Comparison of ENCODE assay signal across 34 cellular contexts in the genomic region with DNA sequence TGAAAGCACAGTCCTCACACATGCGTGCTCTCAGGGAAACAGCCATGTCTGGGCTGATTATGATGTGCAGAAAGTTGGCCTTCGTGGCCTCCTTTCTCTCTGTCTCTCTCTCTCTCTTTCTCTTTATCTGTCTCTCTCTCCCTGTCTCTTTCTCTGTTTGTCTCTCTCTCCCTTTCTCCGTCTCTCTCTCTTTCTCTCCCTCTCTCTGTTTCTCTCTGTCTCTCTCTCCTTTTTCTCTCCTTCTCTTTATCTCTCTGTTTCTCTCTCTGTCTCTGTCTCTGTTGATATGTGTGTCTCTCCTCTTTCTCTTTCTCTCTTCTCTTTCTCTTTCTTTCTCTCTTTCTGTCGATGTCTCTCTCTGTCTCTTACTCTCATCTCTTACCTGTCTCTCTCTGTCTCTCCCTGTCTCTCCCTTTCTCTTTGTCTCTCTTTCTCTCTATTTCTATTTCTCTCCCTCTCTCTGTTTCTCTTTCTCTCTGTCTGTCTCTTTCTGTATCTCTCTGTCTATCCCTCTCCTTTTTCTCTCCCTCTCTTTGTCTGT.
"Had no signal": no experiment of that assay in that cellular context is flagged by ENCODE, and none has a peak within 500 bp of the region (broad histone marks: within the 10 kb centered on the region; RNA-seq: fewer than 3 reads in every experiment).

No MANE protein-coding gene starts in this region.

- H3K4me3 ChIP-seq: ascending aorta, breast epithelium, cardiac muscle cell, esophagus squamous epithelium, gastroesophageal sphincter had no signal

- H3K27ac ChIP-seq: ascending aorta, breast epithelium, cardiac muscle cell, epithelial cell of prostate, esophagus squamous epithelium, gastroesophageal sphincter had no signal

- H3K27me3 ChIP-seq: ascending aorta, breast epithelium had no signal

- H3K36me3 Mint-ChIP-seq: activated naive CD4-positive, alpha-beta T cell treated with anti-CD3 and anti-CD28 coated beads, Interleukin-2, amount 10 ng/mL, durations not matched to agents 7 days and 5 days; activated naive CD8-positive, alpha-beta T cell treated with anti-CD3 and anti-CD28 coated beads, Interleukin-2, amount 10 ng/mL, durations not matched to agents 7 days and 5 days; brain had no signal

- ATAC-seq: activated CD8-positive, alpha-beta memory T cell treated with anti-CD3 and anti-CD28 coated beads, Interleukin-2, amount 10 ng/mL, durations not matched to agents 7 days and 5 days; activated naive CD4-positive, alpha-beta T cell treated with anti-CD3 and anti-CD28 coated beads, Interleukin-2, amount 50 U/mL, for 72 hours; activated T-cell treated with anti-CD3 and anti-CD28 coated beads, Interleukin-2, amount 50 U/mL, for 72 hours; gastroesophageal sphincter; T-helper 17 cell had no signal

- H3K27ac Mint-ChIP-seq: activated CD4-positive, alpha-beta memory T cell treated with anti-CD3 and anti-CD28 coated beads, Interleukin-2, amount 10 ng/mL, durations not matched to agents 7 days and 5 days; activated CD4-positive, alpha-beta T cell treated with anti-CD3 and anti-CD28 coated beads, Interleukin-2, amount 10 ng/mL, durations not matched to agents 7 days and 5 days; activated CD8-positive, alpha-beta memory T cell treated with anti-CD3 and anti-CD28 coated beads, Interleukin-2, amount 10 ng/mL, durations not matched to agents 7 days and 5 days; activated naive CD4-positive, alpha-beta T cell treated with anti-CD3 and anti-CD28 coated beads, Interleukin-2, amount 10 ng/mL, durations not matched to agents 7 days and 5 days; activated naive CD8-positive, alpha-beta T cell treated with anti-CD3 and anti-CD28 coated beads, Interleukin-2, amount 10 ng/mL, durations not matched to agents 7 days and 5 days; activated T-cell treated with anti-CD3 and anti-CD28 coated beads, Interleukin-2, amount 50 U/mL, for 24 hours; activated T-cell treated with anti-CD3 and anti-CD28 coated beads, Interleukin-2, amount 50 U/mL, for 72 hours; brain; T-helper 17 cell; T-helper 2 cell treated with Interferon-gamma antibody and Interleukin-4, amounts not matched to agents 5 μg/mL and 100 μg/mL, for 36 hours had no signal

- H3K4me1 ChIP-seq: ascending aorta, breast epithelium, gastroesophageal sphincter had no signal

- FAIRE-seq: colon, endometrium, endothelial cell of umbilical vein had no signal

- H3K4me1 Mint-ChIP-seq: brain; central memory CD8-positive, alpha-beta T cell had no signal

- H3K36me3 ChIP-seq: ascending aorta, breast epithelium, cardiac muscle cell, esophagus squamous epithelium, gastroesophageal sphincter had no signal

- H3K9me3 Mint-ChIP-seq: activated T-cell treated with anti-CD3 and anti-CD28 coated beads, Interleukin-2, amount 50 U/mL, for 24 hours; central memory CD8-positive, alpha-beta T cell; T-helper 2 cell treated with Interferon-gamma antibody and Interleukin-4, amounts not matched to agents 5 μg/mL and 100 μg/mL, for 36 hours had no signal

- H3K4me3 Mint-ChIP-seq: activated CD4-positive, alpha-beta memory T cell treated with anti-CD3 and anti-CD28 coated beads, Interleukin-2, amount 10 ng/mL, durations not matched to agents 7 days and 5 days; activated CD4-positive, alpha-beta T cell treated with anti-CD3 and anti-CD28 coated beads, Interleukin-2, amount 10 ng/mL, durations not matched to agents 7 days and 5 days; activated CD8-positive, alpha-beta memory T cell treated with anti-CD3 and anti-CD28 coated beads, Interleukin-2, amount 10 ng/mL, durations not matched to agents 7 days and 5 days; activated naive CD4-positive, alpha-beta T cell treated with anti-CD3 and anti-CD28 coated beads, Interleukin-2, amount 10 ng/mL, durations not matched to agents 7 days and 5 days; activated naive CD8-positive, alpha-beta T cell treated with anti-CD3 and anti-CD28 coated beads, Interleukin-2, amount 10 ng/mL, durations not matched to agents 7 days and 5 days; activated T-cell treated with anti-CD3 and anti-CD28 coated beads, Interleukin-2, amount 50 U/mL, for 24 hours; activated T-cell treated with anti-CD3 and anti-CD28 coated beads, Interleukin-2, amount 50 U/mL, for 72 hours; brain; central memory CD8-positive, alpha-beta T cell; T-helper 17 cell; T-helper 2 cell treated with Interferon-gamma antibody and Interleukin-4, amounts not matched to agents 5 μg/mL and 100 μg/mL, for 36 hours had no signal

- DNase-seq: activated CD4-positive, alpha-beta memory T cell treated with anti-CD3 and anti-CD28 coated beads, Interleukin-2, amount 10 ng/mL, durations not matched to agents 7 days and 5 days; activated CD4-positive, alpha-beta T cell treated with anti-CD3 and anti-CD28 coated beads for 1 hour; activated CD4-positive, alpha-beta T cell treated with anti-CD3 and anti-CD28 coated beads for 4 hours; activated CD4-positive, alpha-beta T cell treated with anti-CD3 and anti-CD28 coated beads, Interleukin-2, amount 10 ng/mL, durations not matched to agents 7 days and 5 days; activated CD4-positive, alpha-beta T cell treated with anti-CD3 and anti-CD28 coated beads, Interleukin-2, amount 50 U/mL, for 4 hours; activated CD8-positive, alpha-beta memory T cell treated with anti-CD3 and anti-CD28 coated beads, Interleukin-2, amount 10 ng/mL, durations not matched to agents 7 days and 5 days; activated CD8-positive, alpha-beta memory T cell treated with anti-CD3 and anti-CD28 coated beads, Interleukin-2, amount 50 U/mL, for 4 hours; activated gamma-delta T cell; activated naive CD4-positive, alpha-beta T cell; activated naive CD4-positive, alpha-beta T cell treated with anti-CD3 and anti-CD28 coated beads, Interleukin-2, amount 10 ng/mL, durations not matched to agents 7 days and 5 days; activated naive CD8-positive, alpha-beta T cell treated with anti-CD3 and anti-CD28 coated beads, Interleukin-2, amount 10 ng/mL, durations not matched to agents 7 days and 5 days; activated T-cell treated with anti-CD3 and anti-CD28 coated beads, Interleukin-2, amount 50 U/mL, for 24 hours; activated T-cell treated with anti-CD3 and anti-CD28 coated beads, Interleukin-2, amount 50 U/mL, for 72 hours; cortex of kidney; effector CD8-positive, alpha-beta T cell; esophagus squamous epithelium; foreskin melanocyte; head of caudate nucleus; hippocampal formation; T-helper 1 cell; T-helper 17 cell; T1000 had no signal

- H3K9me3 ChIP-seq: breast epithelium, esophagus squamous epithelium had no signal
